In genomic region chr14:83974647-83975163, GRCh38 we compare ENCODE assay signal across 1 cellular context.
TF ChIP-seq lines count a peak whose summit lies in the region.

No MANE protein-coding gene starts in this region.

TF ChIP-seq in IMR-90, 13 proteins besides CTCF, POLR2A, EP300 and RAD21 (continued from another document):
- no peak for TF ChIP-seq NFE2L2 (IDR thresholded peaks at IDR 0.05; ENCODE audit: low read depth, low read length)
TF ChIP-seq in IMR-90: peak in this region for 0.
